Comparison of ENCODE assay signal across 12 cellular contexts in the genomic region with DNA sequence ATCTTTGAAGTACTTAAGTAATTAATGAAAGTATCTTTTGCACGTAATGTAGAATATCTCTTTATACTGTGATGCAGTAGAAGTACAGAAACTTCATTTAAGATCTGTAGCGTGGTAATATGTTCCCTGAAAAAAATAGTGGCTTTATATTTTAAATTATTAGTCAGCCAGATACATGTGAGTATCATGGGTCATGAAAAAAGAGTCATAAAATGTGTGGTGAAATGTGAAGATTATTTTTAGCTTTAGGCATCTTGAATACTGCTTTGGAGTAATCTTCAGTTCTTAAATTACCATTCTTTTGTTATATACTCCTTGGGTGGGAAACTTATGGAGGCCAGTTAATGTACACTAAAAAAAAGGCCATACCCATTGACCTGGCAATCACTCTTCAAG. TPM values are rescaled to one million over a fixed set of nuclear protein-coding genes. Genes with fewer than 3 reads are reported as not detected.
"Had no signal": no experiment of that assay in that cellular context is flagged by ENCODE, and none has a peak within 500 bp of the region (broad histone marks: within the 10 kb centered on the region; RNA-seq: fewer than 3 reads in every experiment).

No MANE protein-coding gene starts in this region.

RNA-seq across cellular contexts. Expression of a gene that starts 59.6 kb away (rescaled TPM):
- total RNA-seq: stomach, subcutaneous adipose tissue, temporal lobe, thoracic aorta, thyroid gland, transverse colon, upper lobe of left lung, upper lobe of right lung, ureter, urinary bladder, uterus, vagina had no signal
- polyA plus RNA-seq: stomach, urinary bladder had no signal
